Comparison of ENCODE assay signal across 30 cellular contexts in the genomic region with DNA sequence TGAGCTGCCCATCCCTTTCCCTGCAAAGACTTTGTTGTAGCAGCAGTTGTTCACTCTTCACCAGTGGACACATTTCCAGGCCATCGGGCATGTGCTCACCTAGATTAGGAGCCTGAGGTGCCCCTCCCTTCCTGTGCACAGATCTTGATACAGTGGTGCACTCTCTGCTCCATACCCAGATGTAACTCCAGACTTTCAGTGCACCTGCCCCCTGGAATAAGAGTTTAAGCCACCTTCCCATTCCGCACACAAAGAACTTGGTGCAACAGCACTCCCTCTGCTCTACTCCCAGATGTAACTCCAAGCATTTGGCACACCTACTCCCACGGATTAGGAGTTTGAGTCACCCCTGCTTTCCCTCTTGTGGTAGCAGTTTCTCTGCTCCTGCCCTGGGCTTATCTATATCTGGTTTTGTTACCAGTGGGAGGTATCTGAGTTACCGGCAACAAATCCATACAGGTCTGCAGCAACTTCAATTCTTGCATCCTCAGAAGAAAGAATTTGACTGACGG. TPM values are rescaled to one million over a fixed set of nuclear protein-coding genes. Genes with fewer than 3 reads are reported as not detected.
DNase-seq lines count a peak whose midpoint lies in the region; FAIRE-seq and TF ChIP-seq lines count a peak whose summit lies in the region.
"Had no signal": no experiment of that assay in that cellular context is flagged by ENCODE, and none has a peak within 500 bp of the region (broad histone marks: within the 10 kb centered on the region; RNA-seq: fewer than 3 reads in every experiment).

No MANE protein-coding gene starts in this region.

- H3K27me3 ChIP-seq in breast epithelium (no peaks in the 10 kb centered on the region), astrocyte (ENCODE audit: insufficient read depth, low read length) (no peaks in the 10 kb centered on the region)
- H3K27me3 ChIP-seq: gastrocnemius medialis, hepatocyte, Peyer's patch had no signal

- DNase-seq in MCF 10A (ENCODE audit: unreplicated experiment), result peak; percentile 36
- DNase-seq in breast epithelium (ENCODE audit: low spot score in 2 of 2), result no peak
- peak; percentile 22 for DNase-seq in astrocyte (ENCODE audit: low read depth)
- peak; percentile 8 for DNase-seq in fibroblast of the aortic adventitia (ENCODE audit: low read depth)
- no peak for DNase-seq in activated T-helper 2 cell treated with anti-CD3 and anti-CD28 coated beads, Interferon-gamma antibody, Interleukin-2, Interleukin-4, amounts not matched to agents 10 μg/mL and 5 μg/mL and 100 μg/mL, durations not matched to agents 14 hours and 24 hours and 36 hours (ENCODE audit: low spot score)
- no peak for DNase-seq in activated CD4-positive, alpha-beta T cell treated with anti-CD3 and anti-CD28 coated beads, Interleukin-2, amount 50 U/mL, for 1 hour
- DNase-seq in foreskin melanocyte, result no peak
- no peak for DNase-seq in frontal cortex (ENCODE audit: low spot score in 2 of 2)
- DNase-seq: activated CD4-positive, alpha-beta T cell treated with anti-CD3 and anti-CD28 coated beads for 4 hours; effector CD8-positive, alpha-beta T cell; gastrocnemius medialis; GF-D8; HFFc6; left cardiac atrium; MM.1S; NCI-H1930; NCI-H524 treated with DMSO at 0.1 percent for 48 hours; Peyer's patch; SHP77 treated with DMSO at 0.1 percent for 48 hours; trophoblast cell; WERI-Rb-1 had no signal

- BruUV-seq in MCF 10A (replicated peaks; lab: Mats Ljungman, UMichigan), result no TSS peak

- peaks cover 3% of the 10 kb centered on the region for H3K79me2 ChIP-seq in astrocyte (ENCODE audit: insufficient read depth, low read length)

- H4K20me1 ChIP-seq in astrocyte (ENCODE audit: insufficient read depth, low read length), result no peaks in the 10 kb centered on the region

- no peak for TF ChIP-seq CTCF in MCF 10A (IDR thresholded peaks at IDR 0.05; ENCODE audit: unreplicated experiment)
- TF ChIP-seq CTCF in breast epithelium (IDR thresholded peaks at IDR 0.05), result no peak
- no peak for TF ChIP-seq CTCF in astrocyte (IDR thresholded peaks at IDR 0.05; ENCODE audit: insufficient read depth, low read depth, low read length)
- no peak for TF ChIP-seq CTCF in fibroblast of the aortic adventitia (IDR thresholded peaks at IDR 0.05; ENCODE audit: insufficient read depth, low read length)

- H3K27ac ChIP-seq in breast epithelium (no peak overlapping the region), astrocyte (ENCODE audit: low read depth, low read length) (no peak overlapping the region)
- H3K27ac ChIP-seq: C4-2B, coronary artery, gastrocnemius medialis, hepatocyte, Peyer's patch, WERI-Rb-1 had no signal

- CTCF ChIA-PET in MCF 10A (lab: Yijun Ruan, JAX), result interaction anchor here (1.1 kb wide), 1 partner anchor 41 kb away, joined by 4 read pairs; no protein-coding TSS in a partner anchor

- intact Hi-C loops in MCF 10A (cut with micrococcal nuclease) (no loop called here), breast epithelium (cut with DNase I; ENCODE audit: low total_unique reads) (no loop called here)
- intact Hi-C loops in activated T-helper 2 cell treated with anti-CD3 and anti-CD28 coated beads, Interferon-gamma antibody, Interleukin-2, Interleukin-4, amounts not matched to agents 10 μg/mL and 5 μg/mL and 100 μg/mL, durations not matched to agents 14 hours and 24 hours and 36 hours (cut with micrococcal nuclease), result no loop called here

- FAIRE-seq in astrocyte (lab: Jason Lieb, UNC) (no peak), frontal cortex (lab: Jason Lieb, UNC) (no peak)

- TF ChIP-seq POLR2A in breast epithelium (IDR thresholded peaks at IDR 0.05), result no peak

- peaks cover 21% of the 10 kb centered on the region for H3K9me3 Mint-ChIP-seq in MCF 10A (ENCODE audit: unreplicated experiment)
- H3K9me3 Mint-ChIP-seq in astrocyte (ENCODE audit: unreplicated experiment), result peaks cover 20% of the 10 kb centered on the region
- peaks cover 33% of the 10 kb centered on the region for H3K9me3 Mint-ChIP-seq in activated T-helper 2 cell treated with anti-CD3 and anti-CD28 coated beads, Interferon-gamma antibody, Interleukin-2, Interleukin-4, amounts not matched to agents 10 μg/mL and 5 μg/mL and 100 μg/mL, durations not matched to agents 14 hours and 24 hours and 36 hours

- H3K36me3 Mint-ChIP-seq in MCF 10A (ENCODE audit: insufficient read depth, unreplicated experiment) (peaks cover 45% of the 10 kb centered on the region), astrocyte (ENCODE audit: low read depth, unreplicated experiment) (peaks cover 29% of the 10 kb centered on the region)
- H3K36me3 Mint-ChIP-seq in activated T-helper 2 cell treated with anti-CD3 and anti-CD28 coated beads, Interferon-gamma antibody, Interleukin-2, Interleukin-4, amounts not matched to agents 10 μg/mL and 5 μg/mL and 100 μg/mL, durations not matched to agents 14 hours and 24 hours and 36 hours (ENCODE audit: low read depth), result peaks cover 19% of the 10 kb centered on the region
- H3K36me3 Mint-ChIP-seq: stimulated activated effector memory CD8-positive, alpha-beta T cell treated with anti-CD3 and anti-CD28 coated beads, Interleukin-12 subunit alpha, Interleukin-12 subunit beta, amount 100 ng/mL, for 72 hours had no signal

- H2AFZ ChIP-seq in astrocyte (ENCODE audit: low read depth, low read length), result no peak overlapping the region
- H2AFZ ChIP-seq: hepatocyte had no signal

- H3K4me1 ChIP-seq in breast epithelium (no peaks in the 10 kb centered on the region), astrocyte (ENCODE audit: insufficient read depth, low read length) (peaks cover 3% of the 10 kb centered on the region)
- H3K4me1 ChIP-seq: gastrocnemius medialis, Peyer's patch had no signal

- H3K4me1 Mint-ChIP-seq in MCF 10A (ENCODE audit: insufficient read depth, unreplicated experiment), result peaks cover 12% of the 10 kb centered on the region
- H3K4me1 Mint-ChIP-seq in astrocyte (ENCODE audit: low read depth, unreplicated experiment), result peaks cover 2% of the 10 kb centered on the region
- no peaks in the 10 kb centered on the region for H3K4me1 Mint-ChIP-seq in activated T-helper 2 cell treated with anti-CD3 and anti-CD28 coated beads, Interferon-gamma antibody, Interleukin-2, Interleukin-4, amounts not matched to agents 10 μg/mL and 5 μg/mL and 100 μg/mL, durations not matched to agents 14 hours and 24 hours and 36 hours (ENCODE audit: low read depth)
- H3K4me1 Mint-ChIP-seq: activated naive CD4-positive, alpha-beta T cell treated with anti-CD3 and anti-CD28 coated beads, Interleukin-2, amount 50 U/mL, for 24 hours; activated T-helper 17 cell treated with anti-CD3 and anti-CD28 coated beads, Interleukin-2, amount 50 U/mL, for 72 hours; stimulated activated effector memory CD8-positive, alpha-beta T cell treated with anti-CD3 and anti-CD28 coated beads, Interleukin-12 subunit alpha, Interleukin-12 subunit beta, amount 100 ng/mL, for 72 hours had no signal

- no peak overlapping the region for H3K4me3 ChIP-seq in breast epithelium
- no peak overlapping the region for H3K4me3 ChIP-seq in astrocyte (ENCODE audit: insufficient read depth, low read depth, low read length)
- no peak overlapping the region for H3K4me3 ChIP-seq in fibroblast of the aortic adventitia (ENCODE audit: low read depth, low read length)
- H3K4me3 ChIP-seq: coronary artery, gastrocnemius medialis, hepatocyte, lung, Peyer's patch had no signal

- H3K9ac ChIP-seq in astrocyte (ENCODE audit: low read length), result no peak overlapping the region

- POLR2A ChIA-PET in MCF 10A (lab: Yijun Ruan, JAX), result no interaction called here

- H3K27me3 Mint-ChIP-seq in MCF 10A (ENCODE audit: insufficient read depth, unreplicated experiment) (no peaks in the 10 kb centered on the region), astrocyte (ENCODE audit: low read depth, unreplicated experiment) (no peaks in the 10 kb centered on the region)
- no peaks in the 10 kb centered on the region for H3K27me3 Mint-ChIP-seq in activated T-helper 2 cell treated with anti-CD3 and anti-CD28 coated beads, Interferon-gamma antibody, Interleukin-2, Interleukin-4, amounts not matched to agents 10 μg/mL and 5 μg/mL and 100 μg/mL, durations not matched to agents 14 hours and 24 hours and 36 hours (ENCODE audit: low read depth)
- H3K27me3 Mint-ChIP-seq: activated naive CD4-positive, alpha-beta T cell treated with anti-CD3 and anti-CD28 coated beads, Interleukin-2, amount 50 U/mL, for 24 hours; activated T-helper 17 cell treated with anti-CD3 and anti-CD28 coated beads, Interleukin-2, amount 50 U/mL, for 72 hours; natural killer cell treated with Interleukin-12 subunit alpha and Interleukin-12 subunit beta and Interleukin-15 and Interleukin-18, amount 100 ng/mL, for 72 hours had no signal

- H3K36me3 ChIP-seq in breast epithelium (no peaks in the 10 kb centered on the region), astrocyte (ENCODE audit: insufficient read depth, low read length) (no peaks in the 10 kb centered on the region)
- H3K36me3 ChIP-seq: gastrocnemius medialis, Peyer's patch, WERI-Rb-1 had no signal

- no peak overlapping the region for H3K4me3 Mint-ChIP-seq in MCF 10A (ENCODE audit: unreplicated experiment)
- H3K4me3 Mint-ChIP-seq in astrocyte (ENCODE audit: unreplicated experiment), result no peak overlapping the region
- H3K4me3 Mint-ChIP-seq in activated T-helper 2 cell treated with anti-CD3 and anti-CD28 coated beads, Interferon-gamma antibody, Interleukin-2, Interleukin-4, amounts not matched to agents 10 μg/mL and 5 μg/mL and 100 μg/mL, durations not matched to agents 14 hours and 24 hours and 36 hours (ENCODE audit: low read depth), result no peak overlapping the region
- H3K4me3 Mint-ChIP-seq: activated naive CD4-positive, alpha-beta T cell treated with anti-CD3 and anti-CD28 coated beads, Interleukin-2, amount 50 U/mL, for 24 hours; activated T-helper 17 cell treated with anti-CD3 and anti-CD28 coated beads, Interleukin-2, amount 50 U/mL, for 72 hours; HFFc6; natural killer cell treated with Interleukin-12 subunit alpha and Interleukin-12 subunit beta and Interleukin-15 and Interleukin-18, amount 100 ng/mL, for 72 hours; stimulated activated effector memory CD8-positive, alpha-beta T cell treated with anti-CD3 and anti-CD28 coated beads, Interleukin-12 subunit alpha, Interleukin-12 subunit beta, amount 100 ng/mL, for 72 hours; T-helper 2 cell treated with Interferon-gamma antibody and Interleukin-4, amounts not matched to agents 5 μg/mL and 100 μg/mL, for 36 hours had no signal

- no peak overlapping the region for H3K27ac Mint-ChIP-seq in MCF 10A (ENCODE audit: low read depth, unreplicated experiment)
- no peak overlapping the region for H3K27ac Mint-ChIP-seq in astrocyte (ENCODE audit: unreplicated experiment)
- H3K27ac Mint-ChIP-seq in activated T-helper 2 cell treated with anti-CD3 and anti-CD28 coated beads, Interferon-gamma antibody, Interleukin-2, Interleukin-4, amounts not matched to agents 10 μg/mL and 5 μg/mL and 100 μg/mL, durations not matched to agents 14 hours and 24 hours and 36 hours, result no peak overlapping the region
- H3K27ac Mint-ChIP-seq: activated naive CD4-positive, alpha-beta T cell treated with anti-CD3 and anti-CD28 coated beads, Interleukin-2, amount 50 U/mL, for 24 hours; activated T-helper 17 cell treated with anti-CD3 and anti-CD28 coated beads, Interleukin-2, amount 50 U/mL, for 72 hours; HFFc6; natural killer cell treated with Interleukin-12 subunit alpha and Interleukin-12 subunit beta and Interleukin-15 and Interleukin-18, amount 100 ng/mL, for 72 hours; stimulated activated effector memory CD8-positive, alpha-beta T cell treated with anti-CD3 and anti-CD28 coated beads, Interleukin-12 subunit alpha, Interleukin-12 subunit beta, amount 100 ng/mL, for 72 hours; T-helper 2 cell treated with Interferon-gamma antibody and Interleukin-4, amounts not matched to agents 5 μg/mL and 100 μg/mL, for 36 hours had no signal

- H3K4me2 ChIP-seq in astrocyte (ENCODE audit: low read length), result no peak overlapping the region
- H3K4me2 ChIP-seq: hepatocyte had no signal

- peaks cover 18 to 20% of the 10 kb centered on the region in 2 donors for H3K9me3 ChIP-seq in breast epithelium
- H3K9me3 ChIP-seq in astrocyte (ENCODE audit: insufficient read depth, low read depth, low read length), result no peaks in the 10 kb centered on the region

RNA-seq across cellular contexts. Expression of gene PLK4, which starts 36.0 kb away (rescaled TPM):
- 8.9 and 10.9 TPM in 2 replicates for total RNA-seq in MCF 10A (2022)
- total RNA-seq in breast epithelium, result 1 to 10 TPM in 2 of 3 donors, under 1 TPM in 1; 0.66 to 2.3 (median 1.4) TPM
- 2.8 and 3.6 TPM in 2 replicates for total RNA-seq in astrocyte
- total RNA-seq in fibroblast of the aortic adventitia (ENCODE audit: low replicate concordance), result 0.33 and 21.4 TPM in 2 replicates
- total RNA-seq in activated T-helper 2 cell treated with anti-CD3 and anti-CD28 coated beads, Interferon-gamma antibody, Interleukin-2, Interleukin-4, amounts not matched to agents 10 μg/mL and 5 μg/mL and 100 μg/mL, durations not matched to agents 14 hours and 24 hours and 36 hours, result 47.4 and 50.1 TPM in 2 replicates
- total RNA-seq in frontal cortex, result 8.2 TPM

Comparison
In these comparisons a context has a peak if more than half of its experiments do, and no peak if none do; other contexts are left out.
1. DNase-seq: peak in MCF 10A (single experiment), astrocyte (single experiment) and fibroblast of the aortic adventitia (single experiment); none in breast epithelium (0 of 2), activated T-helper 2 cell treated with anti-CD3 and anti-CD28 coated beads, Interferon-gamma antibody, Interleukin-2, Interleukin-4, amounts not matched to agents 10 μg/mL and 5 μg/mL and 100 μg/mL, durations not matched to agents 14 hours and 24 hours and 36 hours (single experiment), activated CD4-positive, alpha-beta T cell treated with anti-CD3 and anti-CD28 coated beads, Interleukin-2, amount 50 U/mL, for 1 hour (single experiment), foreskin melanocyte (single experiment) and frontal cortex (0 of 2).